ENCODE assay signal across 15 cellular contexts in genomic region chr6:87683890-87684289, GRCh38. TPM values are rescaled to one million over a fixed set of nuclear protein-coding genes. Genes with fewer than 3 reads are reported as not detected.
DNase-seq lines count a peak whose midpoint lies in the region; ATAC-seq and TF ChIP-seq lines count a peak whose summit lies in the region.
"Had no signal": no experiment of that assay in that cellular context is flagged by ENCODE, and none has a peak within 500 bp of the region (broad histone marks: within the 10 kb centered on the region; RNA-seq: fewer than 3 reads in every experiment).

No MANE protein-coding gene starts in this region.

- H3K36me3 Mint-ChIP-seq in CD4-positive, CD25-positive, alpha-beta regulatory T cell, result peaks cover 26% of the 10 kb centered on the region
- H3K36me3 Mint-ChIP-seq in central memory CD8-positive, alpha-beta T cell (ENCODE audit: insufficient read depth), result peaks cover 29% of the 10 kb centered on the region

- POLR2A ChIA-PET in HEK293T (lab: Yijun Ruan, JAX), result no interaction called here

- no peaks in the 10 kb centered on the region for H3K9me3 ChIP-seq in CD4-positive, CD25-positive, alpha-beta regulatory T cell (ENCODE audit: control insufficient read depth in 2 of 2, low read length in 2 of 2)
- H3K9me3 ChIP-seq in psoas muscle (no peaks in the 10 kb centered on the region), lower lobe of right lung (no peaks in the 10 kb centered on the region)
- H3K9me3 ChIP-seq: A549, MG63 had no signal

- ATAC-seq in CD4-positive, CD25-positive, alpha-beta regulatory T cell (ENCODE audit: low read depth in 2 of 2), result no peak
- no peak for ATAC-seq in central memory CD8-positive, alpha-beta T cell (replicated peaks; ENCODE audit: extremely low read depth, poor library complexity, severe bottlenecking)
- ATAC-seq in psoas muscle (no peak), HG02678 (IDR thresholded peaks at IDR 0.05; ENCODE audit: unreplicated experiment) (no peak), lower lobe of right lung (no peak)
- ATAC-seq: A549 had no signal

- DNase-seq in CD4-positive, CD25-positive, alpha-beta regulatory T cell, result no peak
- DNase-seq in HEK293T (ENCODE audit: extremely low spot score) (no peak), psoas muscle (no peak), AG20443 (ENCODE audit: low spot score) (no peak), lower lobe of right lung (no peak)
- DNase-seq in central memory CD8-positive, alpha-beta T cell (ENCODE audit: low spot score in 2 of 2), result no peak
- DNase-seq: AML-193, GF-D8, MG63, NCI-H1105, NCI-H187, NCI-H446, NCI-H82 had no signal

- CTCF ChIA-PET in HEK293T (lab: Yijun Ruan, JAX), result no interaction called here

- intact Hi-C loops in psoas muscle (cut with DNase I) (no loop called here), lower lobe of right lung (cut with DNase I) (no loop called here)

- H3K27ac Mint-ChIP-seq in CD4-positive, CD25-positive, alpha-beta regulatory T cell, result peak overlapping the region in 2 of 3 donors; percentile 51 to 88
- no peak overlapping the region for H3K27ac Mint-ChIP-seq in central memory CD8-positive, alpha-beta T cell (ENCODE audit: low read depth)

- H3K27me3 Mint-ChIP-seq in CD4-positive, CD25-positive, alpha-beta regulatory T cell, result peaks cover 4% of the 10 kb centered on the region
- no peaks in the 10 kb centered on the region for H3K27me3 Mint-ChIP-seq in central memory CD8-positive, alpha-beta T cell

- peaks cover 35% of the 10 kb centered on the region for H3K4me1 ChIP-seq in CD4-positive, CD25-positive, alpha-beta regulatory T cell (ENCODE audit: control insufficient read depth, insufficient read depth, low read length, poor library complexity, severe bottlenecking)
- H3K4me1 ChIP-seq in psoas muscle, result peaks cover 62% of the 10 kb centered on the region
- H3K4me1 ChIP-seq in lower lobe of right lung, result peaks cover 41% of the 10 kb centered on the region

- peak overlapping the region; percentile 5 for H3K4me3 ChIP-seq in CD4-positive, CD25-positive, alpha-beta regulatory T cell (ENCODE audit: low read depth, low read length)
- H3K4me3 ChIP-seq in psoas muscle (peak overlapping the region; percentile 10), lower lobe of right lung (no peak overlapping the region)
- H3K4me3 ChIP-seq: A549, MG63 had no signal

- H3K27ac ChIP-seq in CD4-positive, CD25-positive, alpha-beta regulatory T cell (ENCODE audit: insufficient read depth, low read length, poor library complexity, severe bottlenecking), result no peak overlapping the region
- H3K27ac ChIP-seq in psoas muscle (peak overlapping the region; percentile 67), lower lobe of right lung (no peak overlapping the region)
- H3K27ac ChIP-seq: A549 had no signal

- peaks cover 15% of the 10 kb centered on the region for H3K36me3 ChIP-seq in CD4-positive, CD25-positive, alpha-beta regulatory T cell (ENCODE audit: control insufficient read depth, insufficient read depth, low read length)
- H3K36me3 ChIP-seq in psoas muscle (ENCODE audit: insufficient read depth in 1 of 2, low read depth in 1 of 2) (peaks cover 5 to 22% of the 10 kb centered on the region in 2 donors), lower lobe of right lung (peaks cover 18% of the 10 kb centered on the region)

- TF ChIP-seq CTCF in psoas muscle (IDR thresholded peaks at IDR 0.05) (no peak), lower lobe of right lung (IDR thresholded peaks at IDR 0.05) (no peak)

- 49 to 72% (median 50%) methylated on average over 3 of the region's 3 CpGs for WGBS in psoas muscle, 3 donors

- H3K4me3 Mint-ChIP-seq in CD4-positive, CD25-positive, alpha-beta regulatory T cell, result peak overlapping the region in 3 of 4 donors; percentile 28 to 43 (median 36)
- peak overlapping the region; percentile 8 for H3K4me3 Mint-ChIP-seq in central memory CD8-positive, alpha-beta T cell

- peaks cover 49 to 81% (median 69%) of the 10 kb centered on the region in 4 donors for H3K4me1 Mint-ChIP-seq in CD4-positive, CD25-positive, alpha-beta regulatory T cell
- peaks cover 68% of the 10 kb centered on the region for H3K4me1 Mint-ChIP-seq in central memory CD8-positive, alpha-beta T cell

- no peaks in the 10 kb centered on the region for H3K9me3 Mint-ChIP-seq in CD4-positive, CD25-positive, alpha-beta regulatory T cell
- H3K9me3 Mint-ChIP-seq in central memory CD8-positive, alpha-beta T cell, result no peaks in the 10 kb centered on the region

- no peaks in the 10 kb centered on the region for H3K27me3 ChIP-seq in CD4-positive, CD25-positive, alpha-beta regulatory T cell (ENCODE audit: control insufficient read depth, insufficient read depth, low read length)
- H3K27me3 ChIP-seq in psoas muscle (ENCODE audit: insufficient read depth in 3 of 3, low read length in 2 of 3) (no peaks in the 10 kb centered on the region), lower lobe of right lung (ENCODE audit: low read depth) (no peaks in the 10 kb centered on the region)
- H3K27me3 ChIP-seq: MG63 had no signal

TF ChIP-seq in HEK293T, 16 proteins besides CTCF, POLR2A, EP300 and RAD21:
- TF ChIP-seq PKNOX1 (IDR thresholded peaks at IDR 0.05) (peak; percentile 78), ZNF384 (IDR thresholded peaks at IDR 0.05) (no peak)

RNA-seq across cellular contexts. Expression of gene AKIRIN2, which starts 18.1 kb away (rescaled TPM):
- total RNA-seq in CD4-positive, CD25-positive, alpha-beta regulatory T cell, result 119 TPM
- 10 to 100 TPM; 47.7 to 66.7 (median 49.5) TPM for polyA plus RNA-seq in CD4-positive, CD25-positive, alpha-beta regulatory T cell
- 100 to 1,000 TPM in 3 of 4 donors, 10 to 100 TPM in 1; 71.9 to 188 (median 141) TPM for total RNA-seq in psoas muscle
- 100 to 1,000 TPM in 1 of 3 donors, 10 to 100 TPM in 2; 65.0 to 127 (median 87.6) TPM for polyA plus RNA-seq in psoas muscle
- total RNA-seq in lower lobe of right lung, result 67.6 TPM
